In genomic region chr22:26608129-26608528, GRCh38 we compare ENCODE assay signal across 2 cellular contexts.
TF ChIP-seq lines count a peak whose summit lies in the region.

No MANE protein-coding gene starts in this region.

TF ChIP-seq in IMR-90, 13 proteins besides CTCF, POLR2A, EP300 and RAD21:
- no peak for TF ChIP-seq FOS (IDR thresholded peaks at IDR 0.05; ENCODE audit: low read depth, low read length)
- no peak for TF ChIP-seq CHD1 (IDR thresholded peaks at IDR 0.05; ENCODE audit: low read depth, low read length)
- TF ChIP-seq MXI1 (IDR thresholded peaks at IDR 0.05; ENCODE audit: borderline replicate concordance, low read depth, low read length), result no peak
- TF ChIP-seq RFX5 (IDR thresholded peaks at IDR 0.05; ENCODE audit: low read depth, low read length), result no peak
- no peak for TF ChIP-seq RCOR1 (IDR thresholded peaks at IDR 0.05; ENCODE audit: insufficient replicate concordance, low read length)
- no peak for TF ChIP-seq ELK1 (IDR thresholded peaks at IDR 0.05; ENCODE audit: borderline replicate concordance, low read depth, low read length)
- TF ChIP-seq CEBPB (IDR thresholded peaks at IDR 0.05; ENCODE audit: low read depth, low read length), result no peak
- TF ChIP-seq SMC3 (IDR thresholded peaks at IDR 0.05; ENCODE audit: low read depth, low read length), result no peak
- TF ChIP-seq BHLHE40 (IDR thresholded peaks at IDR 0.05; ENCODE audit: low read depth, low read length), result no peak
- no peak for TF ChIP-seq NFE2L2 (IDR thresholded peaks at IDR 0.05; ENCODE audit: low read depth, low read length)
- TF ChIP-seq MAZ (IDR thresholded peaks at IDR 0.05; ENCODE audit: borderline replicate concordance, low read depth, low read length), result no peak

TF ChIP-seq in K562, 482 proteins besides CTCF, POLR2A, EP300 and RAD21 (continues in another document):
- TF ChIP-seq ZFP36 (IDR thresholded peaks at IDR 0.05; ENCODE audit: low read depth, low read length, partially characterized antibody), result peak; percentile 90
- no peak for TF ChIP-seq RBM39 (optimal IDR thresholded peaks at IDR 0.05; ENCODE audit: low read depth, low read length)
- TF ChIP-seq ESRRA (IDR thresholded peaks at IDR 0.05; ENCODE audit: borderline replicate concordance, low read depth), result no peak
- peak; percentile 95 for TF ChIP-seq BCOR (IDR thresholded peaks at IDR 0.05)
- no peak for TF ChIP-seq HOXB6 (CRISPR knock-in tag; IDR thresholded peaks at IDR 0.05; ENCODE audit: borderline replicate concordance)
- TF ChIP-seq ZNF232 (CRISPR knock-in tag; IDR thresholded peaks at IDR 0.05), result no peak
- TF ChIP-seq IRF9 (tag; IDR thresholded peaks at IDR 0.05), result no peak
- TF ChIP-seq HMGXB4 (CRISPR knock-in tag; IDR thresholded peaks at IDR 0.05), result no peak
- TF ChIP-seq HLTF (IDR thresholded peaks at IDR 0.05), result no peak
- no peak for TF ChIP-seq KAT2B (IDR thresholded peaks at IDR 0.05; ENCODE audit: low read depth, low read length)
- no peak for TF ChIP-seq ZNF197 (CRISPR knock-in tag; IDR thresholded peaks at IDR 0.05; ENCODE audit: low read depth)
- TF ChIP-seq ZNF143 (CRISPR knock-in tag; IDR thresholded peaks at IDR 0.05), result no peak
- TF ChIP-seq ID3 (CRISPR knock-in tag; IDR thresholded peaks at IDR 0.05), result no peak
- no peak for TF ChIP-seq ID3 (tag; IDR thresholded peaks at IDR 0.05)
- no peak for TF ChIP-seq ZNF551 (CRISPR knock-in tag; IDR thresholded peaks at IDR 0.05)
- TF ChIP-seq ZNF184 (CRISPR knock-in tag; IDR thresholded peaks at IDR 0.05), result no peak
- TF ChIP-seq MIER1 (IDR thresholded peaks at IDR 0.05; ENCODE audit: low read depth), result no peak
- peak; percentile 81 for TF ChIP-seq SMARCA5 (IDR thresholded peaks at IDR 0.05)
- TF ChIP-seq HDAC8 (tag; IDR thresholded peaks at IDR 0.05), result no peak
- TF ChIP-seq KDM1A (IDR thresholded peaks at IDR 0.05), result peak in 1 of 2 experiments; percentile 80; a peak in 2 of 4 replicates
- 0 out of 2 replicates have a peak, but pooled peaks have one; percentile 37 for TF ChIP-seq PTBP1 (IDR thresholded peaks at IDR 0.05; ENCODE audit: low read depth, low read length)
- TF ChIP-seq CBX1 (IDR thresholded peaks at IDR 0.05; ENCODE audit: low read depth), result 0 out of 2 replicates have a peak, but pooled peaks have one; percentile 38
- TF ChIP-seq THAP7 (CRISPR knock-in tag; IDR thresholded peaks at IDR 0.05), result no peak
- no peak for TF ChIP-seq RB1 (IDR thresholded peaks at IDR 0.05; ENCODE audit: low read depth)
- no peak for TF ChIP-seq MITF (IDR thresholded peaks at IDR 0.05)
- TF ChIP-seq MLX (CRISPR knock-in tag; conservative IDR thresholded peaks at IDR 0.05), result no peak
- TF ChIP-seq NFYB (IDR thresholded peaks at IDR 0.05; ENCODE audit: extremely low read depth, insufficient read length), result no peak
- no peak for TF ChIP-seq ZNF584 (CRISPR knock-in tag; IDR thresholded peaks at IDR 0.05; ENCODE audit: low read depth)
- TF ChIP-seq CSDE1 (IDR thresholded peaks at IDR 0.05), result no peak
- TF ChIP-seq EHMT2 (IDR thresholded peaks at IDR 0.05), result no peak
- no peak for TF ChIP-seq KLF6 (CRISPR knock-in tag; IDR thresholded peaks at IDR 0.05; ENCODE audit: borderline replicate concordance)
- no peak for TF ChIP-seq TCF3 (CRISPR knock-in tag; IDR thresholded peaks at IDR 0.05)
- TF ChIP-seq THRB (CRISPR knock-in tag; conservative IDR thresholded peaks at IDR 0.05), result no peak
- no peak for TF ChIP-seq RBFOX2 (IDR thresholded peaks at IDR 0.05; ENCODE audit: low read depth, low read length)
- TF ChIP-seq BRF2 (IDR thresholded peaks at IDR 0.05; ENCODE audit: borderline replicate concordance, insufficient read depth, insufficient read length), result no peak
- TF ChIP-seq ZNF318 (IDR thresholded peaks at IDR 0.05; ENCODE audit: borderline replicate concordance in 1 of 2, low read depth in 1 of 2), result no peak
- no peak for TF ChIP-seq ZNF639 (CRISPR knock-in tag; conservative IDR thresholded peaks at IDR 0.05 in 1 of 2, IDR thresholded peaks at IDR 0.05 in 1 of 2)
- no peak for TF ChIP-seq USF1 (CRISPR knock-in tag; IDR thresholded peaks at IDR 0.05)
- TF ChIP-seq SIN3A (IDR thresholded peaks at IDR 0.05; ENCODE audit: borderline replicate concordance in 2 of 2, control insufficient read depth in 1 of 2, low read depth in 2 of 2, low read length in 2 of 2), result no peak
- TF ChIP-seq SMAD2 (IDR thresholded peaks at IDR 0.05; ENCODE audit: low read depth, low read length), result no peak
- TF ChIP-seq GTF2A2 (tag; IDR thresholded peaks at IDR 0.05), result no peak
